In genomic region chr15:48001393-48002059, GRCh38 we compare ENCODE assay signal across 12 cellular contexts.
DNase-seq lines count a peak whose midpoint lies in the region; ATAC-seq and TF ChIP-seq lines count a peak whose summit lies in the region.
"Had no signal": no experiment of that assay in that cellular context is flagged by ENCODE, and none has a peak within 500 bp of the region (broad histone marks: within the 10 kb centered on the region; RNA-seq: fewer than 3 reads in every experiment).

No MANE protein-coding gene starts in this region.

- H3K4me3 ChIP-seq in testis, result no peak overlapping the region
- no peak overlapping the region for H3K4me3 ChIP-seq in prostate gland
- H3K4me3 ChIP-seq: adrenal gland had no signal

- DNase-seq in NCI-H2171 treated with DMSO at 0.1 percent for 48 hours (lab: John Stamatoyannopoulos, UW), result peak; percentile 70
- no peak for DNase-seq in NCI-H2171 (lab: John Stamatoyannopoulos, UW)
- DNase-seq in testis, result no peak
- no peak for DNase-seq in stimulated activated naive CD8-positive, alpha-beta T cell treated with anti-CD3 and anti-CD28 coated beads, Interleukin-15, amount 100 ng/mL, for 72 hours
- DNase-seq in prostate gland (ENCODE audit: low spot score), result no peak
- DNase-seq: adrenal gland; NCI-H2081 treated with DMSO at 0.1 percent for 48 hours; stimulated activated naive CD4-positive, alpha-beta T cell treated with Interleukin-2 at 50 U/mL for 16 hours had no signal

- peaks cover 18% of the 10 kb centered on the region for H3K4me1 Mint-ChIP-seq in stimulated activated memory B cell treated with anti-CD40 and anti-IgM and Interleukin-4, amounts not matched to agents 10 μg/mL and 1 μg/mL and 100 μg/mL, for 72 hours
- no peaks in the 10 kb centered on the region for H3K4me1 Mint-ChIP-seq in stimulated activated naive CD8-positive, alpha-beta T cell treated with anti-CD3 and anti-CD28 coated beads, Interleukin-15, amount 100 ng/mL, for 72 hours

- no peak overlapping the region for H3K4me3 Mint-ChIP-seq in stimulated activated memory B cell treated with anti-CD40 and anti-IgM and Interleukin-4, amounts not matched to agents 10 μg/mL and 1 μg/mL and 100 μg/mL, for 72 hours
- no peak overlapping the region for H3K4me3 Mint-ChIP-seq in stimulated activated naive CD8-positive, alpha-beta T cell treated with anti-CD3 and anti-CD28 coated beads, Interleukin-15, amount 100 ng/mL, for 72 hours

- no peaks in the 10 kb centered on the region for H3K27me3 Mint-ChIP-seq in stimulated activated memory B cell treated with anti-CD40 and anti-IgM and Interleukin-4, amounts not matched to agents 10 μg/mL and 1 μg/mL and 100 μg/mL, for 72 hours
- H3K27me3 Mint-ChIP-seq in stimulated activated naive CD8-positive, alpha-beta T cell treated with anti-CD3 and anti-CD28 coated beads, Interleukin-15, amount 100 ng/mL, for 72 hours, result peaks cover 18% of the 10 kb centered on the region

- H3K4me1 ChIP-seq in testis, result no peaks in the 10 kb centered on the region
- H3K4me1 ChIP-seq in prostate gland (replicated peaks), result no peaks in the 10 kb centered on the region
- H3K4me1 ChIP-seq: adrenal gland had no signal

- H3K27me3 ChIP-seq in testis (no peaks in the 10 kb centered on the region), prostate gland (replicated peaks; ENCODE audit: insufficient read depth) (no peaks in the 10 kb centered on the region)
- H3K27me3 ChIP-seq: adrenal gland had no signal

- peak; percentile 92 for ATAC-seq in HG02678 (IDR thresholded peaks at IDR 0.05; ENCODE audit: unreplicated experiment)
- ATAC-seq in HG03571 (IDR thresholded peaks at IDR 0.05; ENCODE audit: unreplicated experiment), result peak; percentile 83
- ATAC-seq in stimulated activated memory B cell treated with anti-CD40 and anti-IgM and Interleukin-4, amounts not matched to agents 10 μg/mL and 1 μg/mL and 100 μg/mL, for 72 hours, result peak; percentile 79
- no peak for ATAC-seq in stimulated activated naive CD8-positive, alpha-beta T cell treated with anti-CD3 and anti-CD28 coated beads, Interleukin-15, amount 100 ng/mL, for 72 hours
- ATAC-seq: left lobe of liver had no signal

- H3K36me3 Mint-ChIP-seq in stimulated activated memory B cell treated with anti-CD40 and anti-IgM and Interleukin-4, amounts not matched to agents 10 μg/mL and 1 μg/mL and 100 μg/mL, for 72 hours, result no peaks in the 10 kb centered on the region

- intact Hi-C loops in testis (cut with DNase I; ENCODE audit: low total_unique reads) (no loop called here), prostate gland (cut with DNase I) (no loop called here)

- peak overlapping the region; percentile 72 for H3K27ac Mint-ChIP-seq in stimulated activated memory B cell treated with anti-CD40 and anti-IgM and Interleukin-4, amounts not matched to agents 10 μg/mL and 1 μg/mL and 100 μg/mL, for 72 hours
- H3K27ac Mint-ChIP-seq in stimulated activated naive CD8-positive, alpha-beta T cell treated with anti-CD3 and anti-CD28 coated beads, Interleukin-15, amount 100 ng/mL, for 72 hours, result no peak overlapping the region

- TF ChIP-seq CTCF in testis (IDR thresholded peaks at IDR 0.05) (no peak), prostate gland (IDR thresholded peaks at IDR 0.05) (no peak)

- no peak for TF ChIP-seq POLR2A in testis (IDR thresholded peaks at IDR 0.05)
- no peak for TF ChIP-seq POLR2A in prostate gland (IDR thresholded peaks at IDR 0.05)

- H3K9me3 Mint-ChIP-seq in stimulated activated memory B cell treated with anti-CD40 and anti-IgM and Interleukin-4, amounts not matched to agents 10 μg/mL and 1 μg/mL and 100 μg/mL, for 72 hours, result no peaks in the 10 kb centered on the region
- no peaks in the 10 kb centered on the region for H3K9me3 Mint-ChIP-seq in stimulated activated naive CD8-positive, alpha-beta T cell treated with anti-CD3 and anti-CD28 coated beads, Interleukin-15, amount 100 ng/mL, for 72 hours

- H3K27ac ChIP-seq in testis (no peak overlapping the region), prostate gland (no peak overlapping the region)
- H3K27ac ChIP-seq: adrenal gland had no signal

- 92 to 94% methylated on average over 3 of the region's 3 CpGs for WGBS in testis, 2 donors
- WGBS in prostate gland, result 91% methylated on average over 3 of the region's 3 CpGs

- H3K36me3 ChIP-seq in testis (ENCODE audit: low read depth, missing control alignments) (no peaks in the 10 kb centered on the region), prostate gland (no peaks in the 10 kb centered on the region)
- H3K36me3 ChIP-seq: adrenal gland had no signal

- H3K9me3 ChIP-seq in testis, result no peaks in the 10 kb centered on the region
- no peaks in the 10 kb centered on the region for H3K9me3 ChIP-seq in prostate gland
- H3K9me3 ChIP-seq: adrenal gland had no signal
